Comparison of ENCODE assay signal across 17 cellular contexts in the genomic region with DNA sequence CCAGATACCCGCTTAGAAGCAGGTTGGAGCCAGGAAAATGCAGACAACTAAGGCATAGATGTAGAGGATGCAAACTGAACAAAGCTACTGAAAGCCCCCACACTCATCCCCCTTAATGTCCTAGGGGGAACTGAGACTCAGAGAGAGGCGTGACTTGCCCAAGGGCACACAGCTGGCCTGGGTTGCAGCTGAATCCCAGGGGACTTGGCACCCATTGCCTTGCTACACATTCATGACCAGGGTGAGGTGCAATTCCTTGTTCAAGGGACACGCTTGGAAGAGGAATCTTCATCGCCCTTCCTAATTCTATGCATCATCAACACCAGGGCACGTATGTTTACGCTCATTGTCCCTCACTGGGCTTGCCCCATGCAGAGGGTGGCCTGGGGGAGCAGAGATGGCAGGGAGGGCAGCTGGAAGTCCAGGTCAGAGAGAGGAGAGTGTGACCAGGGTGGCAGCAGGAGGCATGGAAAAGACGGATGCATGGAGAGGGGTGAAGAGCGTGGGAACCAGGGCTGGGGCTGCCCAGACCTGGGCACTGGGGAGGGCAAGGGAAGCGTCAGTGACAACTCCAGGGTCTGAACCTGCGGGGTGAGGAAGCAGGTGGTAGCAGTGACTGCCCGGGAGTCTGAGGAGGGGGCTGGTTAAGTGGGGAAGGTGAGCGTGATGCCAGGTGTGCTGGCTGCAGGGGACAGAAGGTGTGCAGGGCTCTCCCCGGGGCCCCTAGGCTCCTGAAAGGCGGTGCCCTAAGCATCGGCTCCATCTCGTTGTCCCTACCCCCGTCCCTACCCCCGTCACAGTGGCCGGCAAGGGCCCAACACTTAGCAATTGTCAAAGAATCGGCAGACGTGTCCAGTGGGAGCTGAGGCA.
A peak's percentile ranks its signal among the peaks of the same experiment; 100 is the strongest.
DNase-seq lines count a peak whose midpoint lies in the region; FAIRE-seq and TF ChIP-seq lines count a peak whose summit lies in the region.
"Had no signal": no experiment of that assay in that cellular context is flagged by ENCODE, and none has a peak within 500 bp of the region (broad histone marks: within the 10 kb centered on the region; RNA-seq: fewer than 3 reads in every experiment).

No MANE protein-coding gene starts in this region.

- H3K9me3 Mint-ChIP-seq in type B pancreatic cell: no peaks in the 10 kb centered on the region

- no peaks in the 10 kb centered on the region; the same call in 1 of the 2 replicates for H3K23me2 ChIP-seq in H1 (ENCODE audit: low read depth, low read length)

- H2AK5ac ChIP-seq in H1 (ENCODE audit: low read depth, low read length): no peak overlapping the region

- no peaks in the 10 kb centered on the region for H3K9me3 ChIP-seq in H1 (ENCODE audit: insufficient read depth in 2 of 2, low read depth in 1 of 2, low read length in 1 of 2)
- H3K9me3 ChIP-seq in small intestine (ENCODE audit: control insufficient read depth, low read depth): no peaks in the 10 kb centered on the region
- H3K9me3 ChIP-seq: psoas muscle had no signal

- TF ChIP-seq EP300 in H1 (IDR thresholded peaks at IDR 0.05; ENCODE audit: borderline replicate concordance in 1 of 2, low read depth in 2 of 2, low read length in 2 of 2): no peak

- no peak for FAIRE-seq in H1 (lab: Jason Lieb, UNC)
- no peak for FAIRE-seq in small intestine (lab: Jason Lieb, UNC)

- H4K20me1 ChIP-seq in H1 (replicated peaks in 1 of 2; ENCODE audit: control insufficient read depth in 1 of 2, insufficient read depth in 2 of 2, low read length in 2 of 2): no peaks in the 10 kb centered on the region

- H4K91ac ChIP-seq in H1 (replicated peaks; ENCODE audit: insufficient read length, low read length): peak overlapping the region; percentile 26

- no peaks in the 10 kb centered on the region for H3K79me1 ChIP-seq in H1 (ENCODE audit: low read depth, low read length)

- H3K4me1 ChIP-seq in H1 (replicated peaks in 1 of 4; ENCODE audit: control insufficient read depth in 3 of 4, insufficient read depth in 4 of 4, low read length in 3 of 4) (peaks cover 0 to 9% (median 6%) of the 10 kb centered on the region in 4 experiments; a peak in 5 of 7 replicates), small intestine (ENCODE audit: control insufficient read depth in 2 of 2, insufficient read depth in 1 of 2, low read depth in 1 of 2, low read length in 1 of 2) (no peaks in the 10 kb centered on the region)
- H3K4me1 ChIP-seq: psoas muscle had no signal

- peak overlapping the region; percentile 62 for H3K4ac ChIP-seq in H1 (replicated peaks; ENCODE audit: insufficient read length, low read depth, low read length)

- 0 out of 2 replicates have a peak overlapping the region, but pooled peaks have one; percentile 18 for H2BK15ac ChIP-seq in H1 (ENCODE audit: low read length)

- H3K23ac ChIP-seq in H1 (ENCODE audit: insufficient read length): no peak overlapping the region

- no peak overlapping the region for H3K56ac ChIP-seq in H1 (replicated peaks; ENCODE audit: insufficient read length, low read depth, low read length)

- POLR2A ChIA-PET in H1 (lab: Charles Lee; ENCODE audit: partially characterized antibody): interaction anchor here (1.2 kb wide), 1 partner anchor 268 kb away, joined by 3 read pairs; no protein-coding TSS in a partner anchor

- no peaks in the 10 kb centered on the region for H3K36me3 Mint-ChIP-seq in type B pancreatic cell
- H3K36me3 Mint-ChIP-seq: brain had no signal

- H3K4me3 Mint-ChIP-seq in type B pancreatic cell: no peak overlapping the region
- H3K4me3 Mint-ChIP-seq: activated CD8-positive, alpha-beta T cell treated with anti-CD3 and anti-CD28 coated beads, Interleukin-2, amount 10 ng/mL, durations not matched to agents 7 days and 5 days had no signal

- CTCF ChIA-PET in H1 (lab: Charles Lee; ENCODE audit: partially characterized antibody): interaction anchor here (1.7 kb wide), 1 partner anchor 49 kb away, joined by 6 read pairs; no protein-coding TSS in a partner anchor

- H4K8ac ChIP-seq in H1 (ENCODE audit: extremely low read depth, insufficient read depth, low read length): no peak overlapping the region

- H3K27me3 ChIP-seq in H1 (replicated peaks in 1 of 4; ENCODE audit: control insufficient read depth in 3 of 4, extremely low read depth in 1 of 4, insufficient read depth in 3 of 4, low read length in 3 of 4) (peaks cover 0 to 22% (median 17%) of the 10 kb centered on the region in 4 experiments; a peak in 5 of 7 replicates), small intestine (ENCODE audit: control insufficient read depth in 2 of 2, insufficient read depth in 2 of 2, low read length in 2 of 2) (peaks cover 0 to 8% of the 10 kb centered on the region in 2 donors)

- H2BK12ac ChIP-seq in H1 (ENCODE audit: low read depth, low read length): no peak overlapping the region

- no peak overlapping the region for H2BK120ac ChIP-seq in H1 (replicated peaks; ENCODE audit: low read depth, low read length)

- H3K36me3 ChIP-seq in H1 (ENCODE audit: control insufficient read depth in 2 of 4, insufficient read depth in 4 of 4, low read length in 3 of 4) (no peaks in the 10 kb centered on the region), small intestine (ENCODE audit: control insufficient read depth in 2 of 2, insufficient read depth in 2 of 2, low read length in 2 of 2) (no peaks in the 10 kb centered on the region)

- H3K14ac ChIP-seq in H1 (ENCODE audit: insufficient read length): no peak overlapping the region

- H3K79me2 ChIP-seq in H1 (ENCODE audit: control insufficient read depth in 1 of 2, insufficient read depth in 2 of 2, low read length in 2 of 2): no peaks in the 10 kb centered on the region

- no peak overlapping the region for H2BK5ac ChIP-seq in H1 (ENCODE audit: low read depth, low read length)

- H3K9ac ChIP-seq in H1 (replicated peaks in 1 of 4; ENCODE audit: extremely low read depth in 1 of 4, low read depth in 3 of 4, low read length in 3 of 4): no peak overlapping the region

- TF ChIP-seq RAD21 in H1 (IDR thresholded peaks at IDR 0.05 in 1 of 2, conservative IDR thresholded peaks at IDR 0.05 in 1 of 2; ENCODE audit: low read depth in 2 of 2, low read length in 2 of 2): no peak

- H3K4me3 ChIP-seq in H1 (ENCODE audit: extremely low read depth in 1 of 4, insufficient read depth in 2 of 4, low read depth in 3 of 4, low read length in 4 of 4): no peak overlapping the region
- no peak overlapping the region for H3K4me3 ChIP-seq in small intestine (ENCODE audit: low read depth in 1 of 2, low read length in 2 of 2)

- no peak for TF ChIP-seq CTCF in H1 (IDR thresholded peaks at IDR 0.05; ENCODE audit: control extremely low read depth in 1 of 3, insufficient read depth in 1 of 3, low read depth in 1 of 3, low read length in 3 of 3)
- TF ChIP-seq CTCF in type B pancreatic cell (conservative IDR thresholded peaks at IDR 0.05): no peak

- no peak for TF ChIP-seq POLR2A in H1 (IDR thresholded peaks at IDR 0.05; ENCODE audit: control extremely low read depth in 1 of 2, low read depth in 2 of 2, low read length in 2 of 2)

- H3K27ac ChIP-seq in H1 (ENCODE audit: low read depth, low read length) (no peak overlapping the region), small intestine (ENCODE audit: low read depth in 1 of 2, low read length in 1 of 2) (no peak overlapping the region)
- H3K27ac ChIP-seq: psoas muscle had no signal

- H3K27ac Mint-ChIP-seq in type B pancreatic cell: no peak overlapping the region

- peaks cover 15% of the 10 kb centered on the region for H3K4me1 Mint-ChIP-seq in type B pancreatic cell (ENCODE audit: unreplicated experiment)

- no peak overlapping the region for H2AFZ ChIP-seq in H1 (ENCODE audit: low read length)

- H2BK20ac ChIP-seq in H1 (ENCODE audit: low read length): no peak overlapping the region

- no peak overlapping the region for H4K5ac ChIP-seq in H1 (ENCODE audit: insufficient read length, low read depth, low read length)

- WGBS in H1 (ENCODE audit: extremely low coverage in 1 of 2, insufficient coverage in 1 of 2, insufficient read length in 1 of 2, insufficient replicate concordance in 2 of 2, low coverage in 1 of 2, low lambda C conversion rate in 2 of 2, missing lambda C conversion rate in 1 of 2), 2 experiments: 87% methylated on average over 19 of the region's 21 CpGs; no CpG with 5 or more reads in 1 of the 2 experiments
- WGBS in small intestine, 3 donors: 74 to 87% (median 77%) methylated on average over 21 of the region's 21 CpGs

- peaks cover 75% of the 10 kb centered on the region for H3K27me3 Mint-ChIP-seq in type B pancreatic cell

- H3K4me2 ChIP-seq in H1 (ENCODE audit: insufficient read depth in 1 of 2, low read depth in 2 of 2, low read length in 2 of 2): no peak overlapping the region

- H3K18ac ChIP-seq in H1 (ENCODE audit: extremely low read depth, low read length): no peak overlapping the region; the same call in none of the 2 replicates

- DNase-seq in activated effector memory CD4-positive, alpha-beta T cell treated with anti-CD3 and anti-CD28 coated beads, Interleukin-2, amount 50 U/mL, for 16 hours: peak; percentile 31
- no peak for DNase-seq in activated effector memory CD4-positive, alpha-beta T cell treated with Interleukin-2 at 50 U/mL for 16 hours
- DNase-seq in MV-4-11 (lab: John Stamatoyannopoulos, UW) (peak; percentile 74), H1 (ENCODE audit: low read depth in 1 of 2, low spot score in 2 of 2) (no peak), type B pancreatic cell (ENCODE audit: extremely low spot score, unreplicated experiment) (peak; percentile 56), NCI-H146 (lab: John Stamatoyannopoulos, UW) (no peak), SW 1271 (lab: John Stamatoyannopoulos, UW) (no peak), small intestine (no peak)
- DNase-seq: DMS53, GOT3, hypothalamus, NCI-H1092, psoas muscle, SHP77, T1000 had no signal

TF ChIP-seq in H1, 55 proteins besides CTCF, POLR2A, EP300 and RAD21 (continues in another document):
- TF ChIP-seq KDM4A (IDR thresholded peaks at IDR 0.05; ENCODE audit: low read depth, low read length, severe bottlenecking): no peak
- no peak for TF ChIP-seq TBP (IDR thresholded peaks at IDR 0.05; ENCODE audit: low read depth, low read length)
- no peak for TF ChIP-seq ZNF274 (IDR thresholded peaks at IDR 0.05; ENCODE audit: borderline replicate concordance, extremely low read depth, low read length)
- TF ChIP-seq YY1 (IDR thresholded peaks at IDR 0.05; ENCODE audit: low read depth, low read length): no peak
- TF ChIP-seq, protein P1, sequence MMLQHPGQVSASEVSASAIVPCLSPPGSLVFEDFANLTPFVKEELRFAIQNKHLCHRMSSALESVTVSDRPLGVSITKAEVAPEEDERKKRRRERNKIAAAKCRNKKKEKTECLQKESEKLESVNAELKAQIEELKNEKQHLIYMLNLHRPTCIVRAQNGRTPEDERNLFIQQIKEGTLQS (IDR thresholded peaks at IDR 0.05; ENCODE audit: insufficient read depth, low read depth, low read length): no peak
- TF ChIP-seq BRCA1 (IDR thresholded peaks at IDR 0.05; ENCODE audit: low read depth, low read length): no peak
- no peak for TF ChIP-seq CEBPB (IDR thresholded peaks at IDR 0.05; ENCODE audit: low read depth, low read length)
- TF ChIP-seq CREB1 (IDR thresholded peaks at IDR 0.05): no peak
- TF ChIP-seq NRF1 (IDR thresholded peaks at IDR 0.05; ENCODE audit: low read depth, low read length): no peak
- no peak for TF ChIP-seq RXRA (IDR thresholded peaks at IDR 0.05; ENCODE audit: insufficient read depth, low read depth, low read length)
- TF ChIP-seq ASH2L (IDR thresholded peaks at IDR 0.05; ENCODE audit: low read length): no peak
- TF ChIP-seq BACH1 (IDR thresholded peaks at IDR 0.05; ENCODE audit: low read length): no peak

Comparison
In these comparisons a context has a peak if more than half of its experiments do, and no peak if none do; other contexts are left out.
1. DNase-seq: peak in activated effector memory CD4-positive, alpha-beta T cell treated with anti-CD3 and anti-CD28 coated beads, Interleukin-2, amount 50 U/mL, for 16 hours (single experiment), MV-4-11 (single experiment) and type B pancreatic cell (single experiment); none in activated effector memory CD4-positive, alpha-beta T cell treated with Interleukin-2 at 50 U/mL for 16 hours (single experiment), H1 (0 of 2), NCI-H146 (single experiment), SW 1271 (0 of 2) and small intestine (single experiment).